ENCODE assay signal across 1 cellular context in genomic region chr20:2101935-2102584, GRCh38.
TF ChIP-seq lines count a peak whose summit lies in the region.

No MANE protein-coding gene starts in this region.

TF ChIP-seq in HepG2, 621 proteins besides CTCF, POLR2A, EP300 and RAD21 (continued from another document and continues in another):
- peak; percentile 84 for TF ChIP-seq PHF20 (CRISPR knock-in tag; IDR thresholded peaks at IDR 0.05)
- TF ChIP-seq NR3C1 (CRISPR knock-in tag; IDR thresholded peaks at IDR 0.05): peak; percentile 1; the same call in 1 of the 2 replicates
- peak; percentile 60; the same call in 1 of the 2 replicates for TF ChIP-seq SIN3B (IDR thresholded peaks at IDR 0.05; ENCODE audit: low read length)
- TF ChIP-seq EEA1 (CRISPR knock-in tag; IDR thresholded peaks at IDR 0.05; ENCODE audit: borderline replicate concordance): peak; percentile 85; the same call in 1 of the 2 replicates
- peak; percentile 87; the same call in 1 of the 2 replicates for TF ChIP-seq BCL3 (CRISPR knock-in tag; IDR thresholded peaks at IDR 0.05)
- TF ChIP-seq LBX2 (CRISPR knock-in tag; IDR thresholded peaks at IDR 0.05; ENCODE audit: borderline replicate concordance): 0 out of 2 replicates have a peak, but pooled peaks have one; percentile 18
- no peak for TF ChIP-seq ZNF652 (CRISPR knock-in tag; IDR thresholded peaks at IDR 0.05; ENCODE audit: borderline replicate concordance, low read depth)
- peak; percentile 13 for TF ChIP-seq ASH2L (IDR thresholded peaks at IDR 0.05; ENCODE audit: insufficient read length, low read depth, low read length)
- peak; percentile 93 for TF ChIP-seq SAP130 (CRISPR knock-in tag; IDR thresholded peaks at IDR 0.05; ENCODE audit: low read depth)
- peak; percentile 100 for TF ChIP-seq ARNTL (CRISPR knock-in tag; IDR thresholded peaks at IDR 0.05)
- no peak for TF ChIP-seq GPBP1L1 (CRISPR knock-in tag; IDR thresholded peaks at IDR 0.05)
- no peak for TF ChIP-seq ZNF496 (CRISPR knock-in tag; IDR thresholded peaks at IDR 0.05; ENCODE audit: insufficient replicate concordance)
- TF ChIP-seq ZNF33A (CRISPR knock-in tag; IDR thresholded peaks at IDR 0.05; ENCODE audit: borderline replicate concordance): no peak
- TF ChIP-seq TOE1 (CRISPR knock-in tag; IDR thresholded peaks at IDR 0.05): peak; percentile 81; the same call in 1 of the 2 replicates
- TF ChIP-seq RBAK (CRISPR knock-in tag; IDR thresholded peaks at IDR 0.05): 0 out of 2 replicates have a peak, but pooled peaks have one; percentile 29
- no peak for TF ChIP-seq ATM (IDR thresholded peaks at IDR 0.05; ENCODE audit: borderline replicate concordance)
- peak; percentile 69; the same call in 1 of the 2 replicates for TF ChIP-seq HOXA5 (CRISPR knock-in tag; IDR thresholded peaks at IDR 0.05)
- TF ChIP-seq ZNF614 (CRISPR knock-in tag; IDR thresholded peaks at IDR 0.05; ENCODE audit: borderline replicate concordance): peak; percentile 31; the same call in 1 of the 2 replicates
- TF ChIP-seq GRHL1 (CRISPR knock-in tag; conservative IDR thresholded peaks at IDR 0.05): no peak
- TF ChIP-seq XBP1 (CRISPR knock-in tag; IDR thresholded peaks at IDR 0.05): no peak; the same call in 1 of the 2 replicates
- TF ChIP-seq MEIS2 (CRISPR knock-in tag; IDR thresholded peaks at IDR 0.05): peak; percentile 85
- no peak for TF ChIP-seq ZNF337 (CRISPR knock-in tag; IDR thresholded peaks at IDR 0.05; ENCODE audit: borderline replicate concordance, low read depth)
- no peak; the same call in 1 of the 2 replicates for TF ChIP-seq MIER3 (CRISPR knock-in tag; IDR thresholded peaks at IDR 0.05; ENCODE audit: borderline replicate concordance)
- TF ChIP-seq PHF5A (CRISPR knock-in tag; IDR thresholded peaks at IDR 0.05; ENCODE audit: low read depth, unreplicated experiment): peak; percentile 92
- TF ChIP-seq POLR2AphosphoS5 (IDR thresholded peaks at IDR 0.05; ENCODE audit: low read depth, low read length): peak; percentile 84
- 0 out of 2 replicates have a peak, but pooled peaks have one; percentile 72 for TF ChIP-seq ZUFSP (CRISPR knock-in tag; IDR thresholded peaks at IDR 0.05; ENCODE audit: borderline replicate concordance)
- no peak for TF ChIP-seq ZNF543 (CRISPR knock-in tag; IDR thresholded peaks at IDR 0.05)
- 0 out of 2 replicates have a peak, but pooled peaks have one; percentile 43 for TF ChIP-seq GABPA (IDR thresholded peaks at IDR 0.05; ENCODE audit: low read depth, low read length)
- peak; percentile 74 for TF ChIP-seq GABPA (CRISPR knock-in tag; IDR thresholded peaks at IDR 0.05; ENCODE audit: low read depth)
- no peak for TF ChIP-seq ZBTB49 (CRISPR knock-in tag; IDR thresholded peaks at IDR 0.05; ENCODE audit: borderline replicate concordance)
- TF ChIP-seq ZNF558 (CRISPR knock-in tag; IDR thresholded peaks at IDR 0.05; ENCODE audit: borderline replicate concordance): peak; percentile 89; the same call in 1 of the 2 replicates
- no peak for TF ChIP-seq TRIM22 (IDR thresholded peaks at IDR 0.05)
- no peak; the same call in 1 of the 2 replicates for TF ChIP-seq REPIN1 (CRISPR knock-in tag; IDR thresholded peaks at IDR 0.05; ENCODE audit: borderline replicate concordance, low read depth)
- peak; percentile 89 for TF ChIP-seq THAP8 (CRISPR knock-in tag; IDR thresholded peaks at IDR 0.05; ENCODE audit: borderline replicate concordance)
- TF ChIP-seq AHDC1 (CRISPR knock-in tag; IDR thresholded peaks at IDR 0.05; ENCODE audit: borderline replicate concordance): no peak
- no peak; the same call in none of the 2 replicates for TF ChIP-seq GATAD2A (CRISPR knock-in tag; IDR thresholded peaks at IDR 0.05)
- no peak; the same call in 1 of the 2 replicates for TF ChIP-seq ZNF670 (CRISPR knock-in tag; IDR thresholded peaks at IDR 0.05; ENCODE audit: borderline replicate concordance)
- TF ChIP-seq CBX2 (IDR thresholded peaks at IDR 0.05; ENCODE audit: low read depth, low read length): no peak
- TF ChIP-seq CBX2 (CRISPR knock-in tag; IDR thresholded peaks at IDR 0.05; ENCODE audit: low read depth): no peak; the same call in 1 of the 2 replicates
- peak; percentile 75; the same call in 1 of the 2 replicates for TF ChIP-seq ZNF839 (CRISPR knock-in tag; IDR thresholded peaks at IDR 0.05; ENCODE audit: borderline replicate concordance)
- TF ChIP-seq ZNF678 (CRISPR knock-in tag; IDR thresholded peaks at IDR 0.05): peak; percentile 70; the same call in 1 of the 2 replicates
